In genomic region chr16:352547-353403, GRCh38 we compare ENCODE assay signal across 8 cellular contexts. TPM values are rescaled to one million over a fixed set of nuclear protein-coding genes. Genes with fewer than 3 reads are reported as not detected.
DNase-seq lines count a peak whose midpoint lies in the region; ATAC-seq and TF ChIP-seq lines count a peak whose summit lies in the region.

Gene AXIN1, minus strand, starts transcription at chr16:352723. Its CDS starts 5,698 bp downstream, at chr16:347025.

- H3K9me3 ChIP-seq in adipocyte (ENCODE audit: control insufficient read depth, low read length) (no peaks in the 10 kb centered on the region), trophoblast cell (ENCODE audit: insufficient read depth, low read depth, low read length) (peaks cover 1% of the 10 kb centered on the region), tibial nerve (no peaks in the 10 kb centered on the region)

- peak within 1 kb of the TSS; percentile 33 for H3K14ac ChIP-seq in trophoblast cell (ENCODE audit: low read length)

- H3K4me1 ChIP-seq in adipocyte (ENCODE audit: control insufficient read depth, insufficient read depth, low read length) (no peaks in the 10 kb centered on the region), trophoblast cell (ENCODE audit: control insufficient read depth in 1 of 2, insufficient read depth in 2 of 2, low read length in 2 of 2) (peaks cover 4% of the 10 kb centered on the region in 2 experiments), tibial nerve (peaks cover 0 to 18% (median 11%) of the 10 kb centered on the region in 4 donors)

- TF ChIP-seq EP300 in tibial nerve (IDR thresholded peaks at IDR 0.05) = peak in 1 of 2 donors; percentile 67

- TF ChIP-seq CTCF in GM10266 (IDR thresholded peaks at IDR 0.05; ENCODE audit: control insufficient read depth, insufficient read depth, low read depth, missing control alignments) = peak; percentile 64
- peak; percentile 68 to 92 (median 84) for TF ChIP-seq CTCF in tibial nerve (IDR thresholded peaks at IDR 0.05)

- H3K4ac ChIP-seq in trophoblast cell (ENCODE audit: low read depth, low read length) = peak within 1 kb of the TSS; percentile 77

- H2BK120ac ChIP-seq in trophoblast cell (ENCODE audit: insufficient read depth, low read length, poor library complexity) = peak within 1 kb of the TSS; percentile 11

- peak within 1 kb of the TSS; percentile 82 for H2AFZ ChIP-seq in trophoblast cell (ENCODE audit: insufficient read depth, low read length, poor library complexity)

- peak within 1 kb of the TSS; percentile 60 for H3K18ac ChIP-seq in trophoblast cell (ENCODE audit: low read length)

- H4K12ac ChIP-seq in trophoblast cell (ENCODE audit: low read depth, low read length) = peak within 1 kb of the TSS; percentile 61

- H3K9ac ChIP-seq in adipocyte (ENCODE audit: low read length) (peak within 1 kb of the TSS; percentile 85), trophoblast cell (ENCODE audit: low read length) (peak within 1 kb of the TSS; percentile 77)

- peak within 1 kb of the TSS; percentile 84 for H3K4me3 ChIP-seq in adipocyte (ENCODE audit: low read length)
- H3K4me3 ChIP-seq in trophoblast cell (ENCODE audit: low read depth, low read length) = peak within 1 kb of the TSS; percentile 77
- peak within 1 kb of the TSS; percentile 61 to 91 (median 63) for H3K4me3 ChIP-seq in tibial nerve

- peak in 1 of 2 donors; percentile 66 for TF ChIP-seq POLR2A in tibial nerve (IDR thresholded peaks at IDR 0.05)

- intact Hi-C loops in cardiac septum (cut with DNase I) = loop anchor here (2.0 kb wide), 1 partner anchor 124 kb away; the partner anchor contains the start of gene LUC7L

- WGBS in trophoblast cell (ENCODE audit: extremely low coverage, insufficient coverage, insufficient read length) = no CpG with 5 or more reads among the region's 113 CpGs
- WGBS in tibial nerve, 2 donors = 0 to 2% methylated on average over 35 to 75 of the region's 113 CpGs

- peak within 1 kb of the TSS; percentile 71 for H4K8ac ChIP-seq in trophoblast cell (ENCODE audit: low read depth, low read length)

- H4K91ac ChIP-seq in trophoblast cell (ENCODE audit: low read depth, low read length) = peak within 1 kb of the TSS; percentile 29

- DNase-seq in GM10266 (ENCODE audit: extremely low spot score) (peak; percentile 100), NCI-H1436 treated with DMSO at 0.1 percent for 48 hours (lab: John Stamatoyannopoulos, UW) (peak; percentile 92), T follicular helper cell (ENCODE audit: low read depth) (peak; percentile 100), adipocyte (ENCODE audit: low read depth) (peak; percentile 96), cardiac septum (ENCODE audit: low spot score) (peak; percentile 99), trophoblast cell (peak; percentile 98), tibial nerve (ENCODE audit: low spot score in 2 of 2) (peak; percentile 99 to 100)

- peaks cover 6% of the 10 kb centered on the region for H3K79me1 ChIP-seq in trophoblast cell (ENCODE audit: low read length)

- peak within 1 kb of the TSS; percentile 72 for H3K4me2 ChIP-seq in trophoblast cell (ENCODE audit: low read length)

- peaks cover 5% of the 10 kb centered on the region for H3K79me2 ChIP-seq in trophoblast cell (ENCODE audit: control insufficient read depth, insufficient read depth, low read length, poor library complexity)

- no peaks in the 10 kb centered on the region for H3K27me3 ChIP-seq in adipocyte (replicated peaks; ENCODE audit: control insufficient read depth, insufficient read depth, low read length)
- H3K27me3 ChIP-seq in trophoblast cell (ENCODE audit: insufficient read depth, low read length) = no peaks in the 10 kb centered on the region
- H3K27me3 ChIP-seq in tibial nerve = no peaks in the 10 kb centered on the region

- peak; percentile 67 for ATAC-seq in HG02678 (IDR thresholded peaks at IDR 0.05; ENCODE audit: unreplicated experiment)

- no peak within 1 kb of the TSS for H3K23ac ChIP-seq in trophoblast cell (ENCODE audit: low read length)

- H2BK5ac ChIP-seq in trophoblast cell (ENCODE audit: low read depth, low read length, poor library complexity) = no peak within 1 kb of the TSS

- no peak within 1 kb of the TSS for H2BK12ac ChIP-seq in trophoblast cell (ENCODE audit: low read length)

- no peak within 1 kb of the TSS for H3K27ac ChIP-seq in trophoblast cell (ENCODE audit: low read depth, low read length)
- H3K27ac ChIP-seq in tibial nerve = peak within 1 kb of the TSS; percentile 48 to 87 (median 73)

- H3K36me3 ChIP-seq in adipocyte (ENCODE audit: control insufficient read depth, insufficient read depth, low read length, severe bottlenecking) = no peaks in the 10 kb centered on the region
- H3K36me3 ChIP-seq in trophoblast cell (ENCODE audit: control insufficient read depth in 1 of 2, insufficient read depth in 2 of 2, low read length in 2 of 2) = peaks cover 0 to 3% of the 10 kb centered on the region in 2 experiments
- H3K36me3 ChIP-seq in tibial nerve = no peaks in the 10 kb centered on the region

- no peak within 1 kb of the TSS for H2AK5ac ChIP-seq in trophoblast cell (ENCODE audit: low read length)

RNA-seq across cellular contexts. Expression of gene AXIN1, which starts in this region (rescaled TPM):
- total RNA-seq in cardiac septum = 13.5 TPM
- polyA plus RNA-seq in trophoblast cell (2013) = 11.9 and 12.9 TPM in 2 replicates
- total RNA-seq in tibial nerve = 10 to 100 TPM; 23.4 to 37.1 (median 25.0) TPM
